ENCODE assay signal across 9 cellular contexts in genomic region chr10:102650655-102651454, GRCh38. TPM values are rescaled to one million over a fixed set of nuclear protein-coding genes. Genes with fewer than 3 reads are reported as not detected.
DNase-seq lines count a peak whose midpoint lies in the region; ATAC-seq and TF ChIP-seq lines count a peak whose summit lies in the region.
"Had no signal": no experiment of that assay in that cellular context is flagged by ENCODE, and none has a peak within 500 bp of the region (broad histone marks: within the 10 kb centered on the region; RNA-seq: fewer than 3 reads in every experiment).

No MANE protein-coding gene starts in this region.

- H3K4me3 ChIP-seq in CD4-positive, alpha-beta memory T cell (ENCODE audit: low read length in 2 of 2) = no peak overlapping the region
- H3K4me3 ChIP-seq in Loucy (ENCODE audit: low read length, poor library complexity, severe bottlenecking) (peak overlapping the region; percentile 86), neutrophil (ENCODE audit: low read depth in 1 of 2, low read length in 1 of 2) (peak overlapping the region in 1 of 2 experiments; percentile 15)

- H3F3A ChIP-seq in Loucy (ENCODE audit: low read depth) = 0 out of 2 replicates have a peak, but pooled peaks cover 2% of the 10 kb centered on the region

- no peaks in the 10 kb centered on the region for H3K9me2 ChIP-seq in Loucy (replicated peaks; ENCODE audit: low read depth, low read length)

- peak overlapping the region; percentile 100 for H3K4me2 ChIP-seq in Loucy (ENCODE audit: low read depth, low read length, poor library complexity, severe bottlenecking)

- no peaks in the 10 kb centered on the region for H3K27me3 Mint-ChIP-seq in CD4-positive, alpha-beta memory T cell
- H3K27me3 Mint-ChIP-seq in dendritic cell treated with granulocyte-macrophage colony-stimulating factor and Interleukin-4, amounts not matched to agents 40 ng/mL and 50 ng/mL, for 4 days = no peaks in the 10 kb centered on the region

- peaks cover 47 to 83% (median 66%) of the 10 kb centered on the region in 4 donors for H3K4me1 Mint-ChIP-seq in CD4-positive, alpha-beta memory T cell
- peaks cover 98% of the 10 kb centered on the region for H3K4me1 Mint-ChIP-seq in dendritic cell treated with granulocyte-macrophage colony-stimulating factor and Interleukin-4, amounts not matched to agents 40 ng/mL and 50 ng/mL, for 4 days (ENCODE audit: low read depth)

- no peak overlapping the region for H2AFZ ChIP-seq in Loucy (ENCODE audit: low read length)

- H3K9me3 ChIP-seq in CD4-positive, alpha-beta memory T cell (ENCODE audit: control insufficient read depth in 1 of 2, low read length in 2 of 2) = no peaks in the 10 kb centered on the region
- H3K9me3 ChIP-seq in Loucy (ENCODE audit: insufficient read depth, low read depth, low read length) (no peaks in the 10 kb centered on the region), neutrophil (no peaks in the 10 kb centered on the region)

- peak overlapping the region; percentile 65 to 95 (median 80) for H3K27ac Mint-ChIP-seq in CD4-positive, alpha-beta memory T cell
- H3K27ac Mint-ChIP-seq in dendritic cell treated with granulocyte-macrophage colony-stimulating factor and Interleukin-4, amounts not matched to agents 40 ng/mL and 50 ng/mL, for 4 days = peak overlapping the region; percentile 99

- H3K79me2 ChIP-seq in Loucy (ENCODE audit: insufficient read depth, low read length) = peaks cover 99% of the 10 kb centered on the region

- ATAC-seq in GM21515 (IDR thresholded peaks at IDR 0.05; ENCODE audit: unreplicated experiment) (no peak), GM18502 (IDR thresholded peaks at IDR 0.05; ENCODE audit: poor library complexity, unreplicated experiment) (no peak)

- H3K36me3 ChIP-seq in CD4-positive, alpha-beta memory T cell (ENCODE audit: insufficient read depth, low read length) = peaks cover 26% of the 10 kb centered on the region
- peaks cover 38% of the 10 kb centered on the region; the same call in 1 of the 2 replicates for H3K36me3 ChIP-seq in Loucy (ENCODE audit: insufficient read depth, low read length)
- H3K36me3 ChIP-seq in neutrophil = peaks cover 43% of the 10 kb centered on the region

- peak overlapping the region; percentile 98 for H3K9ac ChIP-seq in Loucy (ENCODE audit: low read depth, low read length, poor library complexity, severe bottlenecking)

- peak overlapping the region in 6 of 8 donors; percentile 23 to 60 (median 42) for H3K4me3 Mint-ChIP-seq in CD4-positive, alpha-beta memory T cell
- peak overlapping the region; percentile 71 for H3K4me3 Mint-ChIP-seq in dendritic cell treated with granulocyte-macrophage colony-stimulating factor and Interleukin-4, amounts not matched to agents 40 ng/mL and 50 ng/mL, for 4 days

- peaks cover 68% of the 10 kb centered on the region for H3K4me1 ChIP-seq in CD4-positive, alpha-beta memory T cell (ENCODE audit: insufficient read depth, low read length)
- H3K4me1 ChIP-seq in Loucy (ENCODE audit: insufficient read depth, low read length, poor library complexity, severe bottlenecking) (peaks cover 72% of the 10 kb centered on the region), neutrophil (ENCODE audit: control insufficient read depth in 1 of 2, insufficient read depth in 1 of 2, low read depth in 1 of 2, low read length in 1 of 2) (peaks cover 74 to 75% of the 10 kb centered on the region in 2 experiments)

- H4K20me1 ChIP-seq in Loucy (ENCODE audit: insufficient read depth, low read length, poor library complexity, severe bottlenecking) = peaks cover 94% of the 10 kb centered on the region

- no peaks in the 10 kb centered on the region for H3K9me3 Mint-ChIP-seq in CD4-positive, alpha-beta memory T cell
- H3K9me3 Mint-ChIP-seq in dendritic cell treated with granulocyte-macrophage colony-stimulating factor and Interleukin-4, amounts not matched to agents 40 ng/mL and 50 ng/mL, for 4 days = no peaks in the 10 kb centered on the region

- TF ChIP-seq CTCF in Loucy (conservative IDR thresholded peaks at IDR 0.05; ENCODE audit: low read length) = no peak
- no peak for TF ChIP-seq CTCF in neutrophil (IDR thresholded peaks at IDR 0.05)

- POLR2A ChIA-PET in CD4-positive, alpha-beta memory T cell (lab: Charles Lee; ENCODE audit: partially characterized antibody) = interaction anchor here (1.1 to 21.9 kb wide), 4 partner anchors 10 to 64 kb away, joined by 4 to 431 read pairs (median 20); no protein-coding TSS in a partner anchor

- DNase-seq in CD4-positive, alpha-beta memory T cell = no peak
- no peak for DNase-seq in NCI-H1930 (lab: John Stamatoyannopoulos, UW)
- no peak for DNase-seq in NCI-H2107 (lab: John Stamatoyannopoulos, UW)
- DNase-seq: HCEC 1CT had no signal

- intact Hi-C loops in CD4-positive, alpha-beta memory T cell (cut with micrococcal nuclease) = no loop called here
- intact Hi-C loops in dendritic cell treated with granulocyte-macrophage colony-stimulating factor and Interleukin-4, amounts not matched to agents 40 ng/mL and 50 ng/mL, for 4 days (cut with micrococcal nuclease) = no loop called here

- H3K27me3 ChIP-seq in CD4-positive, alpha-beta memory T cell (ENCODE audit: insufficient read depth, low read length) = no peaks in the 10 kb centered on the region
- H3K27me3 ChIP-seq in Loucy (ENCODE audit: insufficient read depth, low read length, poor library complexity, severe bottlenecking) (no peaks in the 10 kb centered on the region), neutrophil (no peaks in the 10 kb centered on the region)

- peaks cover 19 to 49% of the 10 kb centered on the region in 2 donors for H3K36me3 Mint-ChIP-seq in CD4-positive, alpha-beta memory T cell
- H3K36me3 Mint-ChIP-seq in dendritic cell treated with granulocyte-macrophage colony-stimulating factor and Interleukin-4, amounts not matched to agents 40 ng/mL and 50 ng/mL, for 4 days (ENCODE audit: low read depth) = peaks cover 99% of the 10 kb centered on the region

- H3K27ac ChIP-seq in CD4-positive, alpha-beta memory T cell (ENCODE audit: low read depth, low read length) = peak overlapping the region; percentile 82
- H3K27ac ChIP-seq in neutrophil = peak overlapping the region; percentile 100

- CTCF ChIA-PET in CD4-positive, alpha-beta memory T cell (lab: Charles Lee; ENCODE audit: partially characterized antibody) = interaction anchor here (0.9 to 1.2 kb wide), 3 partner anchors 23 to 37 kb away, joined by 3 read pairs; no protein-coding TSS in a partner anchor

RNA-seq across cellular contexts. Expression of gene TRIM8, which starts 6.6 kb away (rescaled TPM):
- 10 to 100 TPM; 68.4 to 71.6 TPM for total RNA-seq in CD4-positive, alpha-beta memory T cell
- 10 to 100 TPM; 33.0 to 56.4 TPM for polyA plus RNA-seq in CD4-positive, alpha-beta memory T cell
